Comparison of ENCODE assay signal across 9 cellular contexts in genomic region chr1:32892368-32893197, GRCh38. TPM values are rescaled to one million over a fixed set of nuclear protein-coding genes. Genes with fewer than 3 reads are reported as not detected.
A peak's percentile ranks its signal among the peaks of the same experiment; 100 is the strongest.
DNase-seq lines count a peak whose midpoint lies in the region; ATAC-seq, FAIRE-seq and TF ChIP-seq lines count a peak whose summit lies in the region.
"Had no signal": no experiment of that assay in that cellular context is flagged by ENCODE, and none has a peak within 500 bp of the region (broad histone marks: within the 10 kb centered on the region; RNA-seq: fewer than 3 reads in every experiment).

No MANE protein-coding gene starts in this region.

- H3K4me3 Mint-ChIP-seq in central memory CD8-positive, alpha-beta T cell = peak overlapping the region; percentile 70

- peaks cover 9% of the 10 kb centered on the region for H3K4me1 Mint-ChIP-seq in central memory CD8-positive, alpha-beta T cell

- H3K9ac ChIP-seq in kidney (ENCODE audit: low read length in 2 of 2) = no peak overlapping the region

- H3K4me1 ChIP-seq in RWPE2 (ENCODE audit: insufficient read depth, poor library complexity, severe bottlenecking) (no peaks in the 10 kb centered on the region), kidney (ENCODE audit: control insufficient read depth in 1 of 2, insufficient read depth in 1 of 2, low read depth in 1 of 2, low read length in 2 of 2) (peaks cover 0 to 4% of the 10 kb centered on the region in 2 donors)

- H3K27me3 ChIP-seq in RWPE2 (ENCODE audit: insufficient read depth, poor library complexity, severe bottlenecking) = no peaks in the 10 kb centered on the region

- TF ChIP-seq CTCF in RWPE2 (IDR thresholded peaks at IDR 0.05; ENCODE audit: poor library complexity, severe bottlenecking) (peak; percentile 69), kidney (IDR thresholded peaks at IDR 0.05; ENCODE audit: borderline replicate concordance, extremely low read depth, insufficient read depth) (peak; percentile 40)

- H3K9me3 ChIP-seq in RWPE2 (ENCODE audit: severe bottlenecking) (no peaks in the 10 kb centered on the region), kidney (ENCODE audit: control insufficient read depth in 1 of 2, low read length in 2 of 2) (no peaks in the 10 kb centered on the region)

- H3K27ac ChIP-seq in RWPE2 (ENCODE audit: poor library complexity, severe bottlenecking) (no peak overlapping the region), kidney (ENCODE audit: low read depth in 2 of 2, low read length in 2 of 2) (no peak overlapping the region)

- DNase-seq in activated effector memory CD4-positive, alpha-beta T cell treated with anti-CD3 and anti-CD28 coated beads, Interleukin-2, amount 50 U/mL, for 16 hours = peak; percentile 77
- no peak for DNase-seq in activated effector memory CD4-positive, alpha-beta T cell treated with Interleukin-2 at 50 U/mL for 16 hours
- no peak for DNase-seq in RWPE2 (ENCODE audit: low spot score)
- DNase-seq in central memory CD8-positive, alpha-beta T cell (ENCODE audit: low spot score in 2 of 2) = no peak
- DNase-seq in kidney = peak; percentile 73
- peak; percentile 40 to 65 for DNase-seq in stimulated activated CD4-positive, alpha-beta T cell treated with anti-CD3 and anti-CD28 coated beads, Interleukin-2, amount 100 ng/mL, for 48 hours
- no peak for DNase-seq in HuH-7 (ENCODE audit: low spot score)

- peaks cover 8% of the 10 kb centered on the region for H3K36me3 Mint-ChIP-seq in central memory CD8-positive, alpha-beta T cell (ENCODE audit: insufficient read depth)

- no peak overlapping the region for H3K27ac Mint-ChIP-seq in central memory CD8-positive, alpha-beta T cell (ENCODE audit: low read depth)

- intact Hi-C loops in kidney (cut with DNase I) = no loop called here

- no peaks in the 10 kb centered on the region for H3K36me3 ChIP-seq in RWPE2 (ENCODE audit: low read depth)
- no peaks in the 10 kb centered on the region for H3K36me3 ChIP-seq in kidney (ENCODE audit: control insufficient read depth in 1 of 2, insufficient read depth in 2 of 2, low read length in 2 of 2)

- FAIRE-seq in kidney (lab: Jason Lieb, UNC) = no peak
- FAIRE-seq: GM18507 had no signal

- H3K4me3 ChIP-seq in RWPE2 (ENCODE audit: severe bottlenecking) = peak overlapping the region; percentile 21
- H3K4me3 ChIP-seq in kidney (ENCODE audit: low read length in 2 of 2) = peak overlapping the region; percentile 3 to 35

- H3K9me3 Mint-ChIP-seq in central memory CD8-positive, alpha-beta T cell = no peaks in the 10 kb centered on the region

- peaks cover 92% of the 10 kb centered on the region for H3K27me3 Mint-ChIP-seq in central memory CD8-positive, alpha-beta T cell

- ATAC-seq in RWPE2 (ENCODE audit: low read depth) = peak; percentile 43
- no peak for ATAC-seq in central memory CD8-positive, alpha-beta T cell (replicated peaks; ENCODE audit: extremely low read depth, poor library complexity, severe bottlenecking)
- no peak for ATAC-seq in HG02981 (IDR thresholded peaks at IDR 0.05; ENCODE audit: unreplicated experiment)

RNA-seq across cellular contexts. Expression of gene HPCA, which starts 6.3 kb away (rescaled TPM):
- 0.28 TPM for total RNA-seq in kidney
- polyA plus RNA-seq in kidney (ENCODE audit: insufficient read depth, low read depth, low replicate concordance) = 1.2 TPM

RNA-seq across cellular contexts. Expression of gene TMEM54, which starts 8.6 kb away (rescaled TPM):
- total RNA-seq in kidney = 45.9 TPM
- 55.2 TPM for polyA plus RNA-seq in kidney (ENCODE audit: insufficient read depth, low read depth, low replicate concordance)

RNA-seq across cellular contexts. Expression of gene FNDC5, which starts 21.9 kb away (rescaled TPM):
- 0.35 TPM for total RNA-seq in kidney
- polyA plus RNA-seq in kidney (ENCODE audit: insufficient read depth, low read depth, low replicate concordance) = 4.2 TPM

Comparison
In these comparisons a context has a peak if more than half of its experiments do, and no peak if none do; other contexts are left out.
1. DNase-seq: peak in activated effector memory CD4-positive, alpha-beta T cell treated with anti-CD3 and anti-CD28 coated beads, Interleukin-2, amount 50 U/mL, for 16 hours (single experiment), kidney (single experiment) and stimulated activated CD4-positive, alpha-beta T cell treated with anti-CD3 and anti-CD28 coated beads, Interleukin-2, amount 100 ng/mL, for 48 hours (2 of 2); none in activated effector memory CD4-positive, alpha-beta T cell treated with Interleukin-2 at 50 U/mL for 16 hours (single experiment), RWPE2 (single experiment), central memory CD8-positive, alpha-beta T cell (0 of 2) and HuH-7 (single experiment).